In genomic region chr1:181111559-181111958, GRCh38 we compare ENCODE assay signal across 16 cellular contexts. TPM values are rescaled to one million over a fixed set of nuclear protein-coding genes. Genes with fewer than 3 reads are reported as not detected.
A peak's percentile ranks its signal among the peaks of the same experiment; 100 is the strongest.
DNase-seq lines count a peak whose midpoint lies in the region; ATAC-seq and TF ChIP-seq lines count a peak whose summit lies in the region.
"Had no signal": no experiment of that assay in that cellular context is flagged by ENCODE, and none has a peak within 500 bp of the region (broad histone marks: within the 10 kb centered on the region; RNA-seq: fewer than 3 reads in every experiment).

No MANE protein-coding gene starts in this region.

- H4K5ac ChIP-seq in mesendoderm (ENCODE audit: low read length) = no peak overlapping the region

- no peak for ATAC-seq in GM19455 (IDR thresholded peaks at IDR 0.05; ENCODE audit: unreplicated experiment)
- no peak for ATAC-seq in activated CD4-positive, CD25-positive, alpha-beta regulatory T cell treated with anti-CD3 and anti-CD28 coated beads, Interleukin-2, amount 50 U/mL, for 24 hours

- no peak overlapping the region for H3K9ac ChIP-seq in mesendoderm (ENCODE audit: low read length)

- H3K27ac ChIP-seq in mesendoderm (ENCODE audit: low read depth, low read length) (no peak overlapping the region), urinary bladder (ENCODE audit: low read depth) (peak overlapping the region; percentile 34)
- H3K27ac ChIP-seq: dorsolateral prefrontal cortex had no signal

- H3K4me2 ChIP-seq in mesendoderm (ENCODE audit: low read length) = no peak overlapping the region

- H3K27me3 ChIP-seq in mesendoderm (ENCODE audit: insufficient read depth, low read length, poor library complexity) = peaks cover 2% of the 10 kb centered on the region
- H3K27me3 ChIP-seq: dorsolateral prefrontal cortex had no signal

- peak overlapping the region; percentile 58 for H3K4ac ChIP-seq in mesendoderm (ENCODE audit: low read depth, low read length)

- DNase-seq in NCI-H226 = peak; percentile 63
- peak; percentile 62 for DNase-seq in choroid plexus epithelial cell (ENCODE audit: low read depth)
- no peak for DNase-seq in mesendoderm
- DNase-seq in Ammon's horn (ENCODE audit: low spot score) = no peak
- DNase-seq: aorta; dorsolateral prefrontal cortex; KBM-7; NCI-H1436 treated with DMSO at 0.1 percent for 48 hours; NCI-H748 treated with DMSO at 0.1 percent for 48 hours; Right ventricle myocardium superior; stimulated activated CD4-positive, alpha-beta T cell treated with anti-CD3 and anti-CD28 coated beads, Interleukin-4, amount 100 ng/mL, for 1 hour; T1000 had no signal

- H3K4me3 ChIP-seq in choroid plexus epithelial cell (ENCODE audit: low read depth, low read length) = no peak overlapping the region
- H3K4me3 ChIP-seq in mesendoderm (ENCODE audit: low read length) = no peak overlapping the region
- no peak overlapping the region for H3K4me3 ChIP-seq in urinary bladder (ENCODE audit: low read depth, low read length)
- H3K4me3 ChIP-seq: dorsolateral prefrontal cortex, prostate gland had no signal

- no peak overlapping the region for H2BK5ac ChIP-seq in mesendoderm (ENCODE audit: low read length)

- no peak overlapping the region for H3K23ac ChIP-seq in mesendoderm (ENCODE audit: low read length)

- TF ChIP-seq CTCF in choroid plexus epithelial cell (conservative IDR thresholded peaks at IDR 0.05; ENCODE audit: low read depth, low read length) = no peak

- H3K56ac ChIP-seq in mesendoderm (ENCODE audit: low read length) = no peak overlapping the region

- H3K79me2 ChIP-seq in mesendoderm (ENCODE audit: control insufficient read depth, insufficient read depth, low read length) = no peaks in the 10 kb centered on the region

- no peaks in the 10 kb centered on the region for H3K36me3 ChIP-seq in mesendoderm (ENCODE audit: control insufficient read depth, insufficient read depth, low read length)
- no peaks in the 10 kb centered on the region for H3K36me3 ChIP-seq in urinary bladder (ENCODE audit: insufficient read depth)
- H3K36me3 ChIP-seq: prostate gland had no signal

- H3K4me1 ChIP-seq in mesendoderm (ENCODE audit: control insufficient read depth, low read depth, low read length) = peaks cover 4% of the 10 kb centered on the region
- H3K4me1 ChIP-seq in urinary bladder (ENCODE audit: insufficient read depth) = no peaks in the 10 kb centered on the region
- H3K4me1 ChIP-seq: prostate gland had no signal

- H2BK120ac ChIP-seq in mesendoderm (ENCODE audit: low read depth, low read length) = no peak overlapping the region

- H4K8ac ChIP-seq in mesendoderm (ENCODE audit: low read depth, low read length) = no peak overlapping the region

- H3K79me1 ChIP-seq in mesendoderm (ENCODE audit: low read length) = no peaks in the 10 kb centered on the region

- no peak overlapping the region for H2BK15ac ChIP-seq in mesendoderm (replicated peaks; ENCODE audit: low read depth)

- H2AK5ac ChIP-seq in mesendoderm (ENCODE audit: low read length) = no peak overlapping the region

- WGBS in mesendoderm (ENCODE audit: extremely low coverage, insufficient coverage, low lambda C conversion rate) = no CpG with 5 or more reads among the region's 3 CpGs
- 87% methylated on average over 3 of the region's 3 CpGs for WGBS in urinary bladder

- no peak overlapping the region for H3K18ac ChIP-seq in mesendoderm (ENCODE audit: low read length)

RNA-seq across cellular contexts. Expression of gene IER5, which starts 23.1 kb away (rescaled TPM):
- polyA plus RNA-seq in mesendoderm (2013, experiment 1 of 2) = 3.5 TPM
- polyA plus RNA-seq in mesendoderm (2013, experiment 2 of 2) = 3.2 TPM
- 9.0 TPM for total RNA-seq in urinary bladder
- 12.7 TPM for polyA plus RNA-seq in urinary bladder

Comparison
In these comparisons a context has a peak if more than half of its experiments do, and no peak if none do; other contexts are left out.
1. DNase-seq: peak in NCI-H226 (single experiment) and choroid plexus epithelial cell (single experiment); none in mesendoderm (single experiment) and Ammon's horn (single experiment).